In the genomic region with DNA sequence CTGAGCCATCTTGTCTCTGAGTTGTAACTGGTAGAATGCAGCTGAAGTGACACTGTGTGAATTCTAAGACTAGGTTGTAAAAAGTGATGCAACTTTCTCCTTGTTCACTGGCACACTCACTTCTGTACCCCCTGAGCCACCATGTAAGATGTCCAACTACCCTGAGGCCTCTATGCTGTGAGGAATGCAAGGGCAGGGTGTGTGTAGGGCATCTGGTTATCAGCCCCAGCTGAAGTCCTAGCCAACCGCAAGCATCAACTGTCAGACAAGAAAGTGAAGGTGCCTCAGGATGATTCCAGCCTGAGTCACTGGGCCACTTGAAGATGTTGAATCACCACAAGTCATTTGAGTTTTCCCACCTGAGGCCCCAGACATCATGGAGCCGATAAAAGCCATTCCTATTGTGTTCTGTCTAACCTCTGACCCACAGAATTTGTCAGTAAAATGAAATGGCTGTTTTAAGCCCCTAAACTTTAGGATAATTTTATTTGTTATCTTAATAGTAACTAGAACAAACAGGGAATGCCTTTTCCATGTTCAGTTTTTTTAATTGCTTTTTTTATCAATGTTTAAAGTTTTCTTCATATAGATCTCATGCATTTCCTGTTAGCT, we compare ENCODE assay signal across 11 cellular contexts. TPM values are rescaled to one million over a fixed set of nuclear protein-coding genes. Genes with fewer than 3 reads are reported as not detected.
A peak's percentile ranks its signal among the peaks of the same experiment; 100 is the strongest.
DNase-seq lines count a peak whose midpoint lies in the region; ATAC-seq and TF ChIP-seq lines count a peak whose summit lies in the region.
"Had no signal": no experiment of that assay in that cellular context is flagged by ENCODE, and none has a peak within 500 bp of the region (broad histone marks: within the 10 kb centered on the region; RNA-seq: fewer than 3 reads in every experiment).

No MANE protein-coding gene starts in this region.

- TF ChIP-seq CTCF in GM23338 (conservative IDR thresholded peaks at IDR 0.05; ENCODE audit: low read depth in 2 of 2) (no peak), BE2C (IDR thresholded peaks at IDR 0.05; ENCODE audit: low read depth, low read length) (no peak), sigmoid colon (IDR thresholded peaks at IDR 0.05) (no peak)

- peak overlapping the region; percentile 98 for H3K4me2 ChIP-seq in GM23338

- 0 out of 3 replicates have a peak, but pooled peaks have one; percentile 16 for ATAC-seq in GM23338

- no peaks in the 10 kb centered on the region; the same call in 1 of the 2 replicates for H4K20me1 ChIP-seq in GM23338 (replicated peaks; ENCODE audit: insufficient read depth)

- WGBS in sigmoid colon, 2 donors: 72 to 74% methylated on average over 2 of the region's 2 CpGs

- H3K4me3 ChIP-seq in GM23338: peak overlapping the region; percentile 98
- no peak overlapping the region for H3K4me3 ChIP-seq in HAP-1
- no peak overlapping the region for H3K4me3 ChIP-seq in BE2C (ENCODE audit: low read depth, low read length)
- H3K4me3 ChIP-seq in sigmoid colon: no peak overlapping the region

- no peaks in the 10 kb centered on the region for H3K9me3 Mint-ChIP-seq in GM23338
- no peaks in the 10 kb centered on the region for H3K9me3 Mint-ChIP-seq in T-helper 2 cell treated with Interferon-gamma antibody and Interleukin-4, amounts not matched to agents 5 μg/mL and 100 μg/mL, for 36 hours
- H3K9me3 Mint-ChIP-seq: stimulated activated naive CD8-positive, alpha-beta T cell treated with anti-CD3 and anti-CD28 coated beads, Interleukin-15, Interleukin-2, amounts not matched to agents 100 ng/mL and 50 ng/mL, for 24 hours had no signal

- H3K4me1 ChIP-seq in GM23338 (ENCODE audit: insufficient read depth) (peaks cover 14% of the 10 kb centered on the region), HAP-1 (peaks cover 9% of the 10 kb centered on the region), BE2C (peaks cover 9% of the 10 kb centered on the region), sigmoid colon (peaks cover 0 to 9% (median 4%) of the 10 kb centered on the region in 4 donors)

- H3K27me3 Mint-ChIP-seq in GM23338 (ENCODE audit: insufficient read depth, low read depth, poor library complexity): peaks cover 3% of the 10 kb centered on the region
- peaks cover 39% of the 10 kb centered on the region for H3K27me3 Mint-ChIP-seq in T-helper 2 cell treated with Interferon-gamma antibody and Interleukin-4, amounts not matched to agents 5 μg/mL and 100 μg/mL, for 36 hours (ENCODE audit: low read depth)

- in situ Hi-C loops in HAP-1 (cut with MboI; ENCODE audit: low sequenced_read_pairs): no loop called here

- H3K27ac Mint-ChIP-seq in GM23338: no peak overlapping the region
- no peak overlapping the region for H3K27ac Mint-ChIP-seq in T-helper 2 cell treated with Interferon-gamma antibody and Interleukin-4, amounts not matched to agents 5 μg/mL and 100 μg/mL, for 36 hours
- H3K27ac Mint-ChIP-seq: stimulated activated naive CD8-positive, alpha-beta T cell treated with anti-CD3 and anti-CD28 coated beads, Interleukin-15, Interleukin-2, amounts not matched to agents 100 ng/mL and 50 ng/mL, for 24 hours had no signal

- H2AFZ ChIP-seq in GM23338: peak overlapping the region; percentile 33; the same call in 1 of the 2 replicates

- DNase-seq in A172 (ENCODE audit: low spot score): peak; percentile 100
- peak; percentile 38 for DNase-seq in GM23338 (ENCODE audit: low spot score)
- peak; percentile 66 for DNase-seq in T-helper 2 cell treated with Interferon-gamma antibody and Interleukin-4, amounts not matched to agents 5 μg/mL and 100 μg/mL, for 36 hours (ENCODE audit: low spot score)
- peak; percentile 30 for DNase-seq in iPS-NIHi11 (ENCODE audit: low spot score)
- DNase-seq in HAP-1 (ENCODE audit: low spot score in 2 of 2): no peak
- no peak for DNase-seq in posterior cingulate gyrus
- DNase-seq in BE2C: no peak
- DNase-seq in sigmoid colon: no peak
- DNase-seq: activated CD4-positive, alpha-beta T cell treated with anti-CD3 and anti-CD28 coated beads, Interleukin-2, amount 50 U/mL, for 4 hours had no signal

- peaks cover 14% of the 10 kb centered on the region for H3K4me1 Mint-ChIP-seq in GM23338
- H3K4me1 Mint-ChIP-seq in T-helper 2 cell treated with Interferon-gamma antibody and Interleukin-4, amounts not matched to agents 5 μg/mL and 100 μg/mL, for 36 hours (ENCODE audit: low read depth): peaks cover 15% of the 10 kb centered on the region

- H3K36me3 Mint-ChIP-seq in GM23338 (ENCODE audit: low read depth): no peaks in the 10 kb centered on the region
- no peaks in the 10 kb centered on the region for H3K36me3 Mint-ChIP-seq in T-helper 2 cell treated with Interferon-gamma antibody and Interleukin-4, amounts not matched to agents 5 μg/mL and 100 μg/mL, for 36 hours (ENCODE audit: low read depth)

- H3K9me2 ChIP-seq in GM23338 (ENCODE audit: insufficient read depth): no peaks in the 10 kb centered on the region

- peak overlapping the region; percentile 7; the same call in 1 of the 3 replicates for H3K4me3 Mint-ChIP-seq in GM23338
- H3K4me3 Mint-ChIP-seq in T-helper 2 cell treated with Interferon-gamma antibody and Interleukin-4, amounts not matched to agents 5 μg/mL and 100 μg/mL, for 36 hours: no peak overlapping the region
- H3K4me3 Mint-ChIP-seq: stimulated activated naive CD8-positive, alpha-beta T cell treated with anti-CD3 and anti-CD28 coated beads, Interleukin-15, Interleukin-2, amounts not matched to agents 100 ng/mL and 50 ng/mL, for 24 hours had no signal

- no peaks in the 10 kb centered on the region for H3K36me3 ChIP-seq in GM23338 (ENCODE audit: insufficient read depth)
- H3K36me3 ChIP-seq in HAP-1 (replicated peaks): no peaks in the 10 kb centered on the region
- no peaks in the 10 kb centered on the region for H3K36me3 ChIP-seq in BE2C
- no peaks in the 10 kb centered on the region for H3K36me3 ChIP-seq in sigmoid colon

- no peaks in the 10 kb centered on the region for H3F3A ChIP-seq in GM23338 (replicated peaks; ENCODE audit: low read depth)

- intact Hi-C loops in posterior cingulate gyrus (cut with DNase I): no loop called here
- intact Hi-C loops in sigmoid colon (cut with DNase I): no loop called here

- H3K79me2 ChIP-seq in GM23338 (replicated peaks; ENCODE audit: insufficient read depth): no peaks in the 10 kb centered on the region

- no peak for TF ChIP-seq EP300 in sigmoid colon (IDR thresholded peaks at IDR 0.05)

- H3K27ac ChIP-seq in GM23338 (ENCODE audit: low read depth): no peak overlapping the region
- no peak overlapping the region for H3K27ac ChIP-seq in sigmoid colon
- H3K27ac ChIP-seq: HL-60 had no signal

- TF ChIP-seq POLR2A in sigmoid colon (IDR thresholded peaks at IDR 0.05): no peak

- H3K9me3 ChIP-seq in HAP-1: no peaks in the 10 kb centered on the region
- H3K9me3 ChIP-seq in BE2C: no peaks in the 10 kb centered on the region
- H3K9me3 ChIP-seq in sigmoid colon: no peaks in the 10 kb centered on the region

- H3K27me3 ChIP-seq in GM23338 (ENCODE audit: insufficient read depth) (peaks cover 39% of the 10 kb centered on the region), HAP-1 (ENCODE audit: low read depth) (no peaks in the 10 kb centered on the region), BE2C (no peaks in the 10 kb centered on the region), sigmoid colon (no peaks in the 10 kb centered on the region)

TF ChIP-seq in GM23338, 12 proteins besides CTCF, POLR2A, EP300 and RAD21 (continues in another document):
- TF ChIP-seq ZNF331 (CRISPR knock-in tag; IDR thresholded peaks at IDR 0.05; ENCODE audit: low read depth): no peak
- TF ChIP-seq JUNB (IDR thresholded peaks at IDR 0.05; ENCODE audit: unreplicated experiment): no peak
- TF ChIP-seq NANOG (IDR thresholded peaks at IDR 0.05; ENCODE audit: borderline replicate concordance): no peak
- TF ChIP-seq, protein P1, sequence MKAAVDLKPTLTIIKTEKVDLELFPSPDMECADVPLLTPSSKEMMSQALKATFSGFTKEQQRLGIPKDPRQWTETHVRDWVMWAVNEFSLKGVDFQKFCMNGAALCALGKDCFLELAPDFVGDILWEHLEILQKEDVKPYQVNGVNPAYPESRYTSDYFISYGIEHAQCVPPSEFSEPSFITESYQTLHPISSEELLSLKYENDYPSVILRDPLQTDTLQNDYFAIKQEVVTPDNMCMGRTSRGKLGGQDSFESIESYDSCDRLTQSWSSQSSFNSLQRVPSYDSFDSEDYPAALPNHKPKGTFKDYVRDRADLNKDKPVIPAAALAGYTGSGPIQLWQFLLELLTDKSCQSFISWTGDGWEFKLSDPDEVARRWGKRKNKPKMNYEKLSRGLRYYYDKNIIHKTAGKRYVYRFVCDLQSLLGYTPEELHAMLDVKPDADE (IDR thresholded peaks at IDR 0.05): no peak

RNA-seq across cellular contexts. Expression of gene RHOBTB3, which starts 18.7 kb away (rescaled TPM):
- 199 and 274 TPM in 2 replicates for total RNA-seq in A172 (2014; rRNA removed; shearing (Covaris generic))
- total RNA-seq in GM23338 (2014; rRNA removed; shearing (Covaris generic)): 8.8 and 10.0 TPM in 2 replicates
- 13.4 and 15.7 TPM in 2 replicates for polyA plus RNA-seq in GM23338 (2016; fragmentation: Nextera tagmentation; extraction: Ambion mirVana)
- 119 TPM for polyA plus RNA-seq in BE2C (2012; ENCODE audit: insufficient read depth, insufficient read length, low read depth)
- total RNA-seq in sigmoid colon: 100 to 1,000 TPM in 2 of 4 donors, 10 to 100 TPM in 2; 75.6 to 151 (median 111) TPM
- polyA plus RNA-seq in sigmoid colon: 10 to 100 TPM; 12.3 to 16.4 (median 15.0) TPM

RNA-seq across cellular contexts. Expression of gene SPATA9, which starts 29.7 kb away (rescaled TPM):
- not detected in 2 replicates for total RNA-seq in A172 (2014; rRNA removed; shearing (Covaris generic))
- not detected in 2 replicates for total RNA-seq in GM23338 (2014; rRNA removed; shearing (Covaris generic))
- polyA plus RNA-seq in GM23338 (2016; fragmentation: Nextera tagmentation; extraction: Ambion mirVana): not detected in 2 replicates
- not detected for polyA plus RNA-seq in BE2C (2012; ENCODE audit: insufficient read depth, insufficient read length, low read depth)
- 1 to 10 TPM in 1 of 4 donors, not detected in 3; 1.1 TPM for total RNA-seq in sigmoid colon
- under 1 TPM in 1 of 3 donors, not detected in 2; 0.36 TPM for polyA plus RNA-seq in sigmoid colon

Comparison
In these comparisons a context has a peak if more than half of its experiments do, and no peak if none do; other contexts are left out.
1. DNase-seq: peak in A172 (single experiment), GM23338 (single experiment), T-helper 2 cell treated with Interferon-gamma antibody and Interleukin-4, amounts not matched to agents 5 μg/mL and 100 μg/mL, for 36 hours (single experiment) and iPS-NIHi11 (single experiment); none in HAP-1 (0 of 2), posterior cingulate gyrus (0 of 10), BE2C (single experiment) and sigmoid colon (single experiment).